ENCODE assay signal across 9 cellular contexts in the genomic region with DNA sequence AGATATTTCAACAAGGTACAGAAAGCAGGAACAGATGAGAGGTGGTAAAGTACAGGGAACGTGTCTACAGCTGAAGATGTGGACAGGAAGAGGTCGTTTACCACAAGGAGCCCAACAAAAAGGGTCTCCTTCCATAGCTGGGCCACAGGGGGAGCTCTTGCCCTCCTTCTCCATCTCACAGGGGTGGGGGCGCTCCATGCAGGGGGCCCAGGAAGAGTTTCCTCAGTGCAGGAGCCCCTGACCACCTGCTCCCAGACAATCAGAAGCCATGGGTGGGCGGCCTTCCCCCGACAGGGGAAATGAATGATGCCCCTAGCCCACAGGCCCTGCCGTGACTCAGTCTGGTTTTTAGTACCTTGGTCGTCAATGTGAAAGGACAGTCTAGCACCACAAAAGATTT.
DNase-seq lines count a peak whose midpoint lies in the region; ATAC-seq and TF ChIP-seq lines count a peak whose summit lies in the region.
"Had no signal": no experiment of that assay in that cellular context is flagged by ENCODE, and none has a peak within 500 bp of the region (broad histone marks: within the 10 kb centered on the region; RNA-seq: fewer than 3 reads in every experiment).

No MANE protein-coding gene starts in this region.

- peak; percentile 46 for DNase-seq in NCI-H748 (lab: John Stamatoyannopoulos, UW; ENCODE audit: unreplicated experiment)
- no peak for DNase-seq in NCI-H748 treated with DMSO at 0.1 percent for 48 hours (lab: John Stamatoyannopoulos, UW)
- DNase-seq in activated T-cell treated with anti-CD3 and anti-CD28 coated beads, Interleukin-2, amount 50 U/mL, for 72 hours = peak; percentile 59 to 60
- DNase-seq in sciatic nerve (ENCODE audit: low spot score) = no peak
- no peak for DNase-seq in T-helper 9 cell
- no peak for DNase-seq in coronary artery (ENCODE audit: low spot score)
- no peak for DNase-seq in inferior parietal cortex (ENCODE audit: extremely low spot score)

- H3K4me1 Mint-ChIP-seq in activated T-cell treated with anti-CD3 and anti-CD28 coated beads, Interleukin-2, amount 50 U/mL, for 72 hours (ENCODE audit: low read depth) = peaks cover 22% of the 10 kb centered on the region

- H3K9me3 Mint-ChIP-seq in activated T-cell treated with anti-CD3 and anti-CD28 coated beads, Interleukin-2, amount 50 U/mL, for 72 hours = no peaks in the 10 kb centered on the region

- no peak overlapping the region for H3K27ac Mint-ChIP-seq in activated T-cell treated with anti-CD3 and anti-CD28 coated beads, Interleukin-2, amount 50 U/mL, for 72 hours
- H3K27ac Mint-ChIP-seq: CD8-positive, alpha-beta memory T cell had no signal

- H3K4me3 Mint-ChIP-seq in activated T-cell treated with anti-CD3 and anti-CD28 coated beads, Interleukin-2, amount 50 U/mL, for 72 hours = no peak overlapping the region

- no peaks in the 10 kb centered on the region for H3K36me3 Mint-ChIP-seq in activated T-cell treated with anti-CD3 and anti-CD28 coated beads, Interleukin-2, amount 50 U/mL, for 72 hours (ENCODE audit: insufficient read depth in 2 of 2)
- H3K36me3 Mint-ChIP-seq: CD8-positive, alpha-beta memory T cell had no signal

- TF ChIP-seq CTCF in coronary artery (IDR thresholded peaks at IDR 0.05) = no peak

- H3K27me3 Mint-ChIP-seq in activated T-cell treated with anti-CD3 and anti-CD28 coated beads, Interleukin-2, amount 50 U/mL, for 72 hours (ENCODE audit: low read depth) = peaks cover 66% of the 10 kb centered on the region

- ATAC-seq in HG03175 (IDR thresholded peaks at IDR 0.05; ENCODE audit: unreplicated experiment) (peak; percentile 72), sciatic nerve (peak; percentile 33)
- ATAC-seq in activated T-cell treated with anti-CD3 and anti-CD28 coated beads, Interleukin-2, amount 50 U/mL, for 72 hours (replicated peaks in 1 of 2) = peak; percentile 80 to 84

- no peak overlapping the region for H3K27ac ChIP-seq in coronary artery

- H3K4me3 ChIP-seq in coronary artery = no peak overlapping the region

- intact Hi-C loops in sciatic nerve (cut with DNase I) = no loop called here

Comparison
In these comparisons a context has a peak if more than half of its experiments do, and no peak if none do; other contexts are left out.
1. DNase-seq: peak in NCI-H748 (single experiment) and activated T-cell treated with anti-CD3 and anti-CD28 coated beads, Interleukin-2, amount 50 U/mL, for 72 hours (2 of 2); none in NCI-H748 treated with DMSO at 0.1 percent for 48 hours (single experiment), sciatic nerve (single experiment), T-helper 9 cell (single experiment), coronary artery (single experiment) and inferior parietal cortex (single experiment).
2. Peak in every context shown above with its lines, with median percentiles within 50 percentile points of each other: ATAC-seq.